In the genomic region with DNA sequence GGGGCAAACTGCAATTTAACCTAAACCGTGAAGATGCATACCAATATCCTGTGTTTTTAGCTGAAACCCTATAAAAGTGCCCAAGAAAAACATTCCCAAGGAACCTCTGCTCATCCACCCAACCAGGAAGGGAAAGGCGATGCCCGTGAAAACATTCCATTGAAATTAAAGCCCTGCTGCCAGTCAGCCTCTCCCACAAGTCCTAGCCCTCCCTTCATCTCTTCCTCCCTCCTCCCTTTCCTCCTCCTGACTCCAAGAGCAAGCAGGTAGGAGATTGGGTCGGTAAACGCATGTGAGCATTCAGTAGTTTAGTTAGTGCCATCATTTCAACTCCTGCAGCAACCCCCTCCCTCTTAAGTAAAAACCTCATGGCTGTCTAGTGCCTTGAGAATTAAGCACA, we compare ENCODE assay signal across 1 cellular context.
TF ChIP-seq lines count a peak whose summit lies in the region.

No MANE protein-coding gene starts in this region.

TF ChIP-seq in GM23338, 12 proteins besides CTCF, POLR2A, EP300 and RAD21 (continued from another document):
- TF ChIP-seq, protein P1, sequence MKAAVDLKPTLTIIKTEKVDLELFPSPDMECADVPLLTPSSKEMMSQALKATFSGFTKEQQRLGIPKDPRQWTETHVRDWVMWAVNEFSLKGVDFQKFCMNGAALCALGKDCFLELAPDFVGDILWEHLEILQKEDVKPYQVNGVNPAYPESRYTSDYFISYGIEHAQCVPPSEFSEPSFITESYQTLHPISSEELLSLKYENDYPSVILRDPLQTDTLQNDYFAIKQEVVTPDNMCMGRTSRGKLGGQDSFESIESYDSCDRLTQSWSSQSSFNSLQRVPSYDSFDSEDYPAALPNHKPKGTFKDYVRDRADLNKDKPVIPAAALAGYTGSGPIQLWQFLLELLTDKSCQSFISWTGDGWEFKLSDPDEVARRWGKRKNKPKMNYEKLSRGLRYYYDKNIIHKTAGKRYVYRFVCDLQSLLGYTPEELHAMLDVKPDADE (IDR thresholded peaks at IDR 0.05), result no peak
- TF ChIP-seq POLR2AphosphoS5 (IDR thresholded peaks at IDR 0.05; ENCODE audit: low read depth) (no peak), JUNB (IDR thresholded peaks at IDR 0.05; ENCODE audit: unreplicated experiment) (no peak), ZNF331 (CRISPR knock-in tag; IDR thresholded peaks at IDR 0.05; ENCODE audit: low read depth) (no peak), CREB1 (CRISPR knock-in tag; IDR thresholded peaks at IDR 0.05; ENCODE audit: low read depth) (no peak), STAT1 (IDR thresholded peaks at IDR 0.05; ENCODE audit: unreplicated experiment) (no peak), EZH2phosphoT487 (IDR thresholded peaks at IDR 0.05; ENCODE audit: unreplicated experiment) (no peak), EZH2 (IDR thresholded peaks at IDR 0.05; ENCODE audit: low read depth, unreplicated experiment) (no peak), ZNF114 (CRISPR knock-in tag; IDR thresholded peaks at IDR 0.05) (no peak)
- TF ChIP-seq, protein P2, sequence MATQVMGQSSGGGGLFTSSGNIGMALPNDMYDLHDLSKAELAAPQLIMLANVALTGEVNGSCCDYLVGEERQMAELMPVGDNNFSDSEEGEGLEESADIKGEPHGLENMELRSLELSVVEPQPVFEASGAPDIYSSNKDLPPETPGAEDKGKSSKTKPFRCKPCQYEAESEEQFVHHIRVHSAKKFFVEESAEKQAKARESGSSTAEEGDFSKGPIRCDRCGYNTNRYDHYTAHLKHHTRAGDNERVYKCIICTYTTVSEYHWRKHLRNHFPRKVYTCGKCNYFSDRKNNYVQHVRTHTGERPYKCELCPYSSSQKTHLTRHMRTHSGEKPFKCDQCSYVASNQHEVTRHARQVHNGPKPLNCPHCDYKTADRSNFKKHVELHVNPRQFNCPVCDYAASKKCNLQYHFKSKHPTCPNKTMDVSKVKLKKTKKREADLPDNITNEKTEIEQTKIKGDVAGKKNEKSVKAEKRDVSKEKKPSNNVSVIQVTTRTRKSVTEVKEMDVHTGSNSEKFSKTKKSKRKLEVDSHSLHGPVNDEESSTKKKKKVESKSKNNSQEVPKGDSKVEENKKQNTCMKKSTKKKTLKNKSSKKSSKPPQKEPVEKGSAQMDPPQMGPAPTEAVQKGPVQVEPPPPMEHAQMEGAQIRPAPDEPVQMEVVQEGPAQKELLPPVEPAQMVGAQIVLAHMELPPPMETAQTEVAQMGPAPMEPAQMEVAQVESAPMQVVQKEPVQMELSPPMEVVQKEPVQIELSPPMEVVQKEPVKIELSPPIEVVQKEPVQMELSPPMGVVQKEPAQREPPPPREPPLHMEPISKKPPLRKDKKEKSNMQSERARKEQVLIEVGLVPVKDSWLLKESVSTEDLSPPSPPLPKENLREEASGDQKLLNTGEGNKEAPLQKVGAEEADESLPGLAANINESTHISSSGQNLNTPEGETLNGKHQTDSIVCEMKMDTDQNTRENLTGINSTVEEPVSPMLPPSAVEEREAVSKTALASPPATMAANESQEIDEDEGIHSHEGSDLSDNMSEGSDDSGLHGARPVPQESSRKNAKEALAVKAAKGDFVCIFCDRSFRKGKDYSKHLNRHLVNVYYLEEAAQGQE (IDR thresholded peaks at IDR 0.05; ENCODE audit: unreplicated experiment), result no peak
- TF ChIP-seq, protein P3, sequence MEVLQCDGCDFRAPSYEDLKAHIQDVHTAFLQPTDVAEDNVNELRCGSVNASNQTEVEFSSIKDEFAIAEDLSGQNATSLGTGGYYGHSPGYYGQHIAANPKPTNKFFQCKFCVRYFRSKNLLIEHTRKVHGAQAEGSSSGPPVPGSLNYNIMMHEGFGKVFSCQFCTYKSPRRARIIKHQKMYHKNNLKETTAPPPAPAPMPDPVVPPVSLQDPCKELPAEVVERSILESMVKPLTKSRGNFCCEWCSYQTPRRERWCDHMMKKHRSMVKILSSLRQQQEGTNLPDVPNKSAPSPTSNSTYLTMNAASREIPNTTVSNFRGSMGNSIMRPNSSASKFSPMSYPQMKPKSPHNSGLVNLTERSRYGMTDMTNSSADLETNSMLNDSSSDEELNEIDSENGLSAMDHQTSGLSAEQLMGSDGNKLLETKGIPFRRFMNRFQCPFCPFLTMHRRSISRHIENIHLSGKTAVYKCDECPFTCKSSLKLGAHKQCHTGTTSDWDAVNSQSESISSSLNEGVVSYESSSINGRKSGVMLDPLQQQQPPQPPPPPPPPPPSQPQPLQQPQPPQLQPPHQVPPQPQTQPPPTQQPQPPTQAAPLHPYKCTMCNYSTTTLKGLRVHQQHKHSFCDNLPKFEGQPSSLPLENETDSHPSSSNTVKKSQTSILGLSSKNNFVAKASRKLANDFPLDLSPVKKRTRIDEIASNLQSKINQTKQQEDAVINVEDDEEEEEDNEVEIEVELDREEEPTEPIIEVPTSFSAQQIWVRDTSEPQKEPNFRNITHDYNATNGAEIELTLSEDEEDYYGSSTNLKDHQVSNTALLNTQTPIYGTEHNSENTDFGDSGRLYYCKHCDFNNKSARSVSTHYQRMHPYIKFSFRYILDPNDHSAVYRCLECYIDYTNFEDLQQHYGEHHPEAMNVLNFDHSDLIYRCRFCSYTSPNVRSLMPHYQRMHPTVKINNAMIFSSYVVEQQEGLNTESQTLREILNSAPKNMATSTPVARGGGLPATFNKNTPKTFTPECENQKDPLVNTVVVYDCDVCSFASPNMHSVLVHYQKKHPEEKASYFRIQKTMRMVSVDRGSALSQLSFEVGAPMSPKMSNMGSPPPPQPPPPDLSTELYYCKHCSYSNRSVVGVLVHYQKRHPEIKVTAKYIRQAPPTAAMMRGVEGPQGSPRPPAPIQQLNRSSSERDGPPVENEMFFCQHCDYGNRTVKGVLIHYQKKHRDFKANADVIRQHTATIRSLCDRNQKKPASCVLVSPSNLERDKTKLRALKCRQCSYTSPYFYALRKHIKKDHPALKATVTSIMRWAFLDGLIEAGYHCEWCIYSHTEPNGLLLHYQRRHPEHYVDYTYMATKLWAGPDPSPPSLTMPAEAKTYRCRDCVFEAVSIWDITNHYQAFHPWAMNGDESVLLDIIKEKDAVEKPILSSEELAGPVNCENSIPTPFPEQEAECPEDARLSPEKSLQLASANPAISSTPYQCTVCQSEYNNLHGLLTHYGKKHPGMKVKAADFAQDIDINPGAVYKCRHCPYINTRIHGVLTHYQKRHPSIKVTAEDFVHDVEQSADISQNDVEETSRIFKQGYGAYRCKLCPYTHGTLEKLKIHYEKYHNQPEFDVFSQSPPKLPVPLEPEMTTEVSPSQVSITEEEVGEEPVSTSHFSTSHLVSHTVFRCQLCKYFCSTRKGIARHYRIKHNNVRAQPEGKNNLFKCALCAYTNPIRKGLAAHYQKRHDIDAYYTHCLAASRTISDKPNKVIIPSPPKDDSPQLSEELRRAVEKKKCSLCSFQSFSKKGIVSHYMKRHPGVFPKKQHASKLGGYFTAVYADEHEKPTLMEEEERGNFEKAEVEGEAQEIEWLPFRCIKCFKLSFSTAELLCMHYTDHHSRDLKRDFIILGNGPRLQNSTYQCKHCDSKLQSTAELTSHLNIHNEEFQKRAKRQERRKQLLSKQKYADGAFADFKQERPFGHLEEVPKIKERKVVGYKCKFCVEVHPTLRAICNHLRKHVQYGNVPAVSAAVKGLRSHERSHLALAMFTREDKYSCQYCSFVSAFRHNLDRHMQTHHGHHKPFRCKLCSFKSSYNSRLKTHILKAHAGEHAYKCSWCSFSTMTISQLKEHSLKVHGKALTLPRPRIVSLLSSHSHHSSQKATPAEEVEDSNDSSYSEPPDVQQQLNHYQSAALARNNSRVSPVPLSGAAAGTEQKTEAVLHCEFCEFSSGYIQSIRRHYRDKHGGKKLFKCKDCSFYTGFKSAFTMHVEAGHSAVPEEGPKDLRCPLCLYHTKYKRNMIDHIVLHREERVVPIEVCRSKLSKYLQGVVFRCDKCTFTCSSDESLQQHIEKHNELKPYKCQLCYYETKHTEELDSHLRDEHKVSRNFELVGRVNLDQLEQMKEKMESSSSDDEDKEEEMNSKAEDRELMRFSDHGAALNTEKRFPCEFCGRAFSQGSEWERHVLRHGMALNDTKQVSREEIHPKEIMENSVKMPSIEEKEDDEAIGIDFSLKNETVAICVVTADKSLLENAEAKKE (CRISPR knock-in tag; IDR thresholded peaks at IDR 0.05), result no peak
